ENCODE assay signal across 1 cellular context in genomic region chr11:59548309-59548656, GRCh38.
TF ChIP-seq lines count a peak whose summit lies in the region.

No MANE protein-coding gene starts in this region.

TF ChIP-seq in K562, 482 proteins besides CTCF, POLR2A, EP300 and RAD21 (continues in another document):
- no peak for TF ChIP-seq CEBPB (tag; IDR thresholded peaks at IDR 0.05)
- no peak for TF ChIP-seq CEBPG (CRISPR knock-in tag; IDR thresholded peaks at IDR 0.05)
- peak; percentile 40 to 74; a peak in 2 of 4 replicates for TF ChIP-seq CEBPG (tag; conservative IDR thresholded peaks at IDR 0.05 in 1 of 2, IDR thresholded peaks at IDR 0.05 in 1 of 2)
- TF ChIP-seq ARID4B (CRISPR knock-in tag; IDR thresholded peaks at IDR 0.05), result no peak
- no peak for TF ChIP-seq ZNF197 (CRISPR knock-in tag; IDR thresholded peaks at IDR 0.05; ENCODE audit: low read depth)
- TF ChIP-seq YBX1 (IDR thresholded peaks at IDR 0.05), result no peak
- no peak for TF ChIP-seq FOXO4 (CRISPR knock-in tag; IDR thresholded peaks at IDR 0.05)
- TF ChIP-seq SMARCB1 (IDR thresholded peaks at IDR 0.05; ENCODE audit: insufficient read length, low read depth), result no peak
- no peak for TF ChIP-seq ZBTB34 (CRISPR knock-in tag; IDR thresholded peaks at IDR 0.05)
- TF ChIP-seq ATF3 (IDR thresholded peaks at IDR 0.05), result peak; percentile 66
- no peak for TF ChIP-seq ATF3 (CRISPR knock-in tag; conservative IDR thresholded peaks at IDR 0.05)
- no peak for TF ChIP-seq NFIX (CRISPR knock-in tag; IDR thresholded peaks at IDR 0.05; ENCODE audit: low read depth)
- TF ChIP-seq ZNF512 (tag; IDR thresholded peaks at IDR 0.05), result no peak
- TF ChIP-seq GTF2E2 (tag; IDR thresholded peaks at IDR 0.05), result peak; percentile 39; the same call in 1 of the 2 replicates
- peak in 1 of 2 experiments; percentile 6; a peak in 1 of 4 replicates for TF ChIP-seq KDM1A (IDR thresholded peaks at IDR 0.05)
- no peak for TF ChIP-seq MCM5 (IDR thresholded peaks at IDR 0.05; ENCODE audit: low read depth)
- 0 out of 2 replicates have a peak, but pooled peaks have one; percentile 5 for TF ChIP-seq SMARCE1 (IDR thresholded peaks at IDR 0.05)
- no peak for TF ChIP-seq ZBED1 (IDR thresholded peaks at IDR 0.05)
- no peak for TF ChIP-seq NFE2 (IDR thresholded peaks at IDR 0.05; ENCODE audit: low read depth)
- no peak for TF ChIP-seq RERE (CRISPR knock-in tag; IDR thresholded peaks at IDR 0.05; ENCODE audit: borderline replicate concordance)
- TF ChIP-seq ZNF583 (CRISPR knock-in tag; IDR thresholded peaks at IDR 0.05), result 0 out of 2 replicates have a peak, but pooled peaks have one; percentile 11
- no peak for TF ChIP-seq SAP30 (IDR thresholded peaks at IDR 0.05; ENCODE audit: borderline replicate concordance, insufficient read depth, low read depth, low read length, poor library complexity, severe bottlenecking)
- TF ChIP-seq ZNF766 (CRISPR knock-in tag; conservative IDR thresholded peaks at IDR 0.05), result no peak
- TF ChIP-seq TAF1 (IDR thresholded peaks at IDR 0.05; ENCODE audit: control insufficient read depth, extremely low read depth, insufficient read depth, low read length, severe bottlenecking), result no peak
- 0 out of 2 replicates have a peak, but pooled peaks have one; percentile 0 for TF ChIP-seq CREB3 (tag; conservative IDR thresholded peaks at IDR 0.05; ENCODE audit: low read depth)
- TF ChIP-seq PTBP1 (IDR thresholded peaks at IDR 0.05; ENCODE audit: low read depth, low read length), result no peak
- no peak for TF ChIP-seq THRA (IDR thresholded peaks at IDR 0.05)
- TF ChIP-seq MYNN (IDR thresholded peaks at IDR 0.05), result no peak
- TF ChIP-seq MYNN (CRISPR knock-in tag; IDR thresholded peaks at IDR 0.05), result no peak
- TF ChIP-seq ETS2 (tag; IDR thresholded peaks at IDR 0.05; ENCODE audit: borderline replicate concordance, poor library complexity, severe bottlenecking), result no peak
- no peak for TF ChIP-seq SOX6 (IDR thresholded peaks at IDR 0.05)
- TF ChIP-seq ZNF3 (CRISPR knock-in tag; IDR thresholded peaks at IDR 0.05), result no peak
- TF ChIP-seq ZNF740 (CRISPR knock-in tag; IDR thresholded peaks at IDR 0.05), result no peak
- TF ChIP-seq ZNF740 (tag; IDR thresholded peaks at IDR 0.05), result 0 out of 4 replicates have a peak, but pooled peaks of 1 of the 2 experiments have one; percentile 65
- TF ChIP-seq ID3 (CRISPR knock-in tag; IDR thresholded peaks at IDR 0.05), result no peak
- TF ChIP-seq ID3 (tag; IDR thresholded peaks at IDR 0.05), result no peak
- TF ChIP-seq RFX7 (CRISPR knock-in tag; IDR thresholded peaks at IDR 0.05), result no peak
- no peak for TF ChIP-seq CBFA2T2 (conservative IDR thresholded peaks at IDR 0.05)
- TF ChIP-seq TAL1 (IDR thresholded peaks at IDR 0.05), result no peak
- TF ChIP-seq CHD4 (IDR thresholded peaks at IDR 0.05; ENCODE audit: insufficient read depth, insufficient replicate concordance, low read depth, low read length, poor library complexity, severe bottlenecking), result peak; percentile 37
- no peak for TF ChIP-seq PHF21A (IDR thresholded peaks at IDR 0.05; ENCODE audit: borderline replicate concordance, low read depth)
- TF ChIP-seq KHSRP (IDR thresholded peaks at IDR 0.05), result no peak
- 0 out of 2 replicates have a peak, but pooled peaks have one; percentile 0 for TF ChIP-seq ZNF668 (CRISPR knock-in tag; IDR thresholded peaks at IDR 0.05)
